Comparison of ENCODE assay signal across 7 cellular contexts in genomic region chr3:52232279-52233107, GRCh38. TPM values are rescaled to one million over a fixed set of nuclear protein-coding genes. Genes with fewer than 3 reads are reported as not detected.
A peak's percentile ranks its signal among the peaks of the same experiment; 100 is the strongest.
DNase-seq lines count a peak whose midpoint lies in the region; ATAC-seq, FAIRE-seq and TF ChIP-seq lines count a peak whose summit lies in the region.
"Had no signal": no experiment of that assay in that cellular context is flagged by ENCODE, and none has a peak within 500 bp of the region (broad histone marks: within the 10 kb centered on the region; RNA-seq: fewer than 3 reads in every experiment).

No MANE protein-coding gene starts in this region.

- H3K9me2 ChIP-seq in Loucy (replicated peaks; ENCODE audit: low read depth, low read length), result no peaks in the 10 kb centered on the region

- POLR2A ChIA-PET in A549 (lab: Yijun Ruan, JAX), result no interaction called here

- TF ChIP-seq RAD21 in A549 (conservative IDR thresholded peaks at IDR 0.05 in 1 of 2, IDR thresholded peaks at IDR 0.05 in 1 of 2), result peak in 1 of 2 experiments; percentile 33; a peak in 1 of 5 replicates

- TF ChIP-seq POLR2A in A549 (IDR thresholded peaks at IDR 0.05; ENCODE audit: low read length), result no peak

- no peaks in the 10 kb centered on the region for H3K9me3 Mint-ChIP-seq in effector memory CD8-positive, alpha-beta T cell

- H3F3A ChIP-seq in Loucy (ENCODE audit: low read depth), result no peaks in the 10 kb centered on the region

- H3K36me3 ChIP-seq in Loucy (ENCODE audit: insufficient read depth, low read length), result peaks cover 29% of the 10 kb centered on the region; the same call in 1 of the 2 replicates

- TF ChIP-seq CTCF in A549 (IDR thresholded peaks at IDR 0.05) (peak; percentile 10; the same call in 1 of the 3 replicates), Loucy (conservative IDR thresholded peaks at IDR 0.05; ENCODE audit: low read length) (peak; percentile 34)

- peak overlapping the region in 1 of 2 donors; percentile 46 for H3K4me3 Mint-ChIP-seq in effector memory CD8-positive, alpha-beta T cell

- H3K27me3 ChIP-seq in Loucy (ENCODE audit: insufficient read depth, low read length, poor library complexity, severe bottlenecking), result no peaks in the 10 kb centered on the region

- no peak for FAIRE-seq in A549 (lab: Jason Lieb, UNC)

- no peak overlapping the region for H2AFZ ChIP-seq in Loucy (ENCODE audit: low read length)

- no peaks in the 10 kb centered on the region for H3K27me3 Mint-ChIP-seq in effector memory CD8-positive, alpha-beta T cell

- H3K4me3 ChIP-seq in A549, result no peak overlapping the region
- H3K4me3 ChIP-seq in Loucy (ENCODE audit: low read length, poor library complexity, severe bottlenecking), result no peak overlapping the region

- H3K27ac Mint-ChIP-seq in effector memory CD8-positive, alpha-beta T cell, result peak overlapping the region; percentile 15 to 73

- CTCF ChIA-PET in A549 (lab: Yijun Ruan, JAX), result interaction anchor here (0.7 to 11.4 kb wide), 22 partner anchors 8 to 256 kb away, joined by 3 to 198 read pairs (median 4); partner anchors contain the start of genes PPM1M and TLR9

- H4K20me1 ChIP-seq in Loucy (ENCODE audit: insufficient read depth, low read length, poor library complexity, severe bottlenecking), result peaks cover 18% of the 10 kb centered on the region

- WGBS in A549 (ENCODE audit: missing lambda C conversion rate), result 88% methylated on average over 16 of the region's 28 CpGs

- H3K9me3 ChIP-seq in A549 (no peaks in the 10 kb centered on the region), Loucy (ENCODE audit: insufficient read depth, low read depth, low read length) (no peaks in the 10 kb centered on the region)

- no peak overlapping the region for H3K9ac ChIP-seq in Loucy (ENCODE audit: low read depth, low read length, poor library complexity, severe bottlenecking)

- H3K4me1 ChIP-seq in A549, result peaks cover 14% of the 10 kb centered on the region
- H3K4me1 ChIP-seq in Loucy (ENCODE audit: insufficient read depth, low read length, poor library complexity, severe bottlenecking), result peaks cover 9% of the 10 kb centered on the region

- no peak overlapping the region for H3K27ac ChIP-seq in A549

- no peak overlapping the region for H3K4me2 ChIP-seq in A549
- no peak overlapping the region for H3K4me2 ChIP-seq in Loucy (ENCODE audit: low read depth, low read length, poor library complexity, severe bottlenecking)

- no peak for TF ChIP-seq EP300 in A549 (IDR thresholded peaks at IDR 0.05)

- in situ Hi-C loops in ACHN (cut with HindIII; ENCODE audit: low pct_ligation_motif_present, low pct_unique_long_range_greater_than_20kb, low sequenced_read_pairs), result no loop called here

- H3K36me3 Mint-ChIP-seq in effector memory CD8-positive, alpha-beta T cell (ENCODE audit: insufficient read depth), result peaks cover 50% of the 10 kb centered on the region

- peaks cover 45 to 46% of the 10 kb centered on the region in 2 donors for H3K4me1 Mint-ChIP-seq in effector memory CD8-positive, alpha-beta T cell (ENCODE audit: low read depth in 2 of 2)

- no peak for ATAC-seq in A549
- ATAC-seq in effector memory CD8-positive, alpha-beta T cell (replicated peaks), result no peak

- H3K79me2 ChIP-seq in Loucy (ENCODE audit: insufficient read depth, low read length), result peaks cover 30% of the 10 kb centered on the region

- DNase-seq in A549 (ENCODE audit: low read depth in 1 of 2, low spot score in 1 of 2) (no peak), ACHN (no peak), hepatic stellate cell (ENCODE audit: low spot score) (no peak), NCI-H1694 (lab: John Stamatoyannopoulos, UW) (no peak)
- no peak for DNase-seq in effector memory CD8-positive, alpha-beta T cell
- DNase-seq: DMS 273 treated with DMSO at 0.1 percent for 48 hours had no signal

TF ChIP-seq in A549, 52 proteins besides CTCF, POLR2A, EP300 and RAD21:
- TF ChIP-seq KDM1A (IDR thresholded peaks at IDR 0.05; ENCODE audit: low read depth) (no peak), NFE2L2 (conservative IDR thresholded peaks at IDR 0.05; ENCODE audit: low read length) (no peak), HES2 (IDR thresholded peaks at IDR 0.05) (no peak), RARB (CRISPR knock-in tag; IDR thresholded peaks at IDR 0.05) (no peak), ZFP36 (IDR thresholded peaks at IDR 0.05; ENCODE audit: borderline replicate concordance, partially characterized antibody) (no peak), MAX (IDR thresholded peaks at IDR 0.05) (no peak), CBX8 (IDR thresholded peaks at IDR 0.05) (no peak), BHLHE40 (IDR thresholded peaks at IDR 0.05; ENCODE audit: low read depth, low read length) (no peak), EHMT2 (IDR thresholded peaks at IDR 0.05; ENCODE audit: low read depth) (no peak), MYC (IDR thresholded peaks at IDR 0.05; ENCODE audit: borderline replicate concordance, low read length) (no peak), PHF8 (IDR thresholded peaks at IDR 0.05; ENCODE audit: borderline replicate concordance, low read depth) (no peak), BCL3 (IDR thresholded peaks at IDR 0.05) (no peak), ATOH8 (CRISPR knock-in tag; IDR thresholded peaks at IDR 0.05; ENCODE audit: low read depth) (no peak), TP53 (CRISPR knock-in tag; IDR thresholded peaks at IDR 0.05) (no peak), EHF (CRISPR knock-in tag; IDR thresholded peaks at IDR 0.05) (no peak), FOSB (CRISPR knock-in tag; IDR thresholded peaks at IDR 0.05) (no peak), NPAS2 (CRISPR knock-in tag; IDR thresholded peaks at IDR 0.05; ENCODE audit: borderline replicate concordance) (no peak)
TF ChIP-seq in A549: peak in this region for 0.

RNA-seq across cellular contexts. Expression of gene TWF2, which starts 6.5 kb away (rescaled TPM):
- polyA plus RNA-seq in A549 (2011; rRNA removed) (36.8 and 46.3 TPM in 2 replicates), A549 (2017; fragmentation: RNase III; extraction: RNeasy Plus Mini Kit Qiagen cat#74134 plus additional on column Dnase treatment) (50.5 to 55.4 TPM (median 53.6 TPM) in 3 replicates)
- polyA plus RNA-seq in A549 (2012; cell fraction: cytosol; rRNA removed), result 102 and 123 TPM in 2 replicates
- 130 and 152 TPM in 2 replicates for polyA plus RNA-seq in A549 (2012; cell fraction: nucleus; rRNA removed)
- 32.6 and 42.2 TPM in 2 replicates for polyA minus RNA-seq in A549 (2011; rRNA and poly(A)+ RNA removed)

RNA-seq across cellular contexts. Expression of gene TLR9, which starts 7.0 kb away (rescaled TPM):
- polyA plus RNA-seq in A549 (2011; rRNA removed) (0.04 and 0.12 TPM in 2 replicates), A549 (2017; fragmentation: RNase III; extraction: RNeasy Plus Mini Kit Qiagen cat#74134 plus additional on column Dnase treatment) (not detected in 3 replicates)
- polyA plus RNA-seq in A549 (2012; cell fraction: cytosol; rRNA removed), result not detected in 2 replicates
- polyA plus RNA-seq in A549 (2012; cell fraction: nucleus; rRNA removed), result 0.18 and 0.48 TPM in 2 replicates
- 0.10 TPM in 1 of 2 replicates, not detected in the other for polyA minus RNA-seq in A549 (2011; rRNA and poly(A)+ RNA removed)

RNA-seq across cellular contexts. Expression of gene PPM1M, which starts 13.1 kb away (rescaled TPM):
- polyA plus RNA-seq in A549 (2011; rRNA removed) (6.3 and 8.8 TPM in 2 replicates), A549 (2017; fragmentation: RNase III; extraction: RNeasy Plus Mini Kit Qiagen cat#74134 plus additional on column Dnase treatment) (5.8 to 8.0 TPM (median 5.9 TPM) in 3 replicates)
- polyA plus RNA-seq in A549 (2012; cell fraction: cytosol; rRNA removed), result 6.3 and 6.6 TPM in 2 replicates
- 12.4 and 13.8 TPM in 2 replicates for polyA plus RNA-seq in A549 (2012; cell fraction: nucleus; rRNA removed)
- polyA minus RNA-seq in A549 (2011; rRNA and poly(A)+ RNA removed), result 6.3 and 7.6 TPM in 2 replicates

RNA-seq across cellular contexts. Expression of gene ALAS1, which starts 34.5 kb away (rescaled TPM):
- polyA plus RNA-seq in A549 (2011; rRNA removed), result 59.7 and 63.7 TPM in 2 replicates
- 69.1 and 77.6 TPM in 2 replicates for polyA plus RNA-seq in A549 (2012; cell fraction: cytosol; rRNA removed)
- polyA plus RNA-seq in A549 (2012; cell fraction: nucleus; rRNA removed), result 108 and 109 TPM in 2 replicates
- 50.5 to 56.8 TPM (median 53.9 TPM) in 3 replicates for polyA plus RNA-seq in A549 (2017; fragmentation: RNase III; extraction: RNeasy Plus Mini Kit Qiagen cat#74134 plus additional on column Dnase treatment)
- polyA minus RNA-seq in A549 (2011; rRNA and poly(A)+ RNA removed), result 48.5 and 50.9 TPM in 2 replicates

RNA-seq across cellular contexts. Expression of gene WDR82, which starts 46.0 kb away (rescaled TPM):
- 52.7 and 58.5 TPM in 2 replicates for polyA plus RNA-seq in A549 (2011; rRNA removed)
- polyA plus RNA-seq in A549 (2012; cell fraction: cytosol; rRNA removed), result 22.9 and 30.7 TPM in 2 replicates
- 9.2 and 12.6 TPM in 2 replicates for polyA plus RNA-seq in A549 (2012; cell fraction: nucleus; rRNA removed)
- polyA plus RNA-seq in A549 (2017; fragmentation: RNase III; extraction: RNeasy Plus Mini Kit Qiagen cat#74134 plus additional on column Dnase treatment), result 50.6 to 53.8 TPM (median 52.4 TPM) in 3 replicates
- 42.8 and 42.9 TPM in 2 replicates for polyA minus RNA-seq in A549 (2011; rRNA and poly(A)+ RNA removed)
